23 cellular contexts compared by ENCODE assay signal in the genomic region with DNA sequence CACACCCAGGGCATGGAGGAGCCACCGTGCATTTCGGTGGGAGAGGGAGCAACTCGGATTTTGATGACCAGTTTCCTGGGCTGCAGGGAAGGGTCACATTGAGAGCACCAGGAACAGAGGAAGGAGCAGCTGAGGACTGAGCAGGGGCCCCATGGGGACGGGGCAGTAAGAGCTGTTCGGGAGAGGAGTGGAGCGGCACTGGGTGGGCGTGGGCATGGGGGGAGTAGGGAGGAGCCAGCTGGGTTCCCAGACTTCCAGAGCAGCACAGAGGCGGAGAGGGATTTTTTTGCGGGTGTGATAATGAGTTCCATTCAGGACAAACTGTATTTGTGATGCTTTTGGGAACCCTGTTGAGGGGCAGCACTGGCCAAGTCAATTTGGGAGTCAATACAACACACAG.
"Had no signal": no experiment of that assay in that cellular context is flagged by ENCODE, and none has a peak within 500 bp of the region (broad histone marks: within the 10 kb centered on the region; RNA-seq: fewer than 3 reads in every experiment).

No MANE protein-coding gene starts in this region.

- H3K27ac Mint-ChIP-seq: activated CD8-positive, alpha-beta memory T cell treated with anti-CD3 and anti-CD28 coated beads, Interleukin-2, amount 10 ng/mL, durations not matched to agents 7 days and 5 days; activated naive CD4-positive, alpha-beta T cell treated with anti-CD3 and anti-CD28 coated beads, Interleukin-2, amount 50 U/mL, for 24 hours; activated T-cell treated with anti-CD3 and anti-CD28 coated beads, Interleukin-2, amount 50 U/mL, for 24 hours; activated T-helper 1 cell treated with anti-CD3 and anti-CD28 coated beads, Interleukin-12 subunit alpha, Interleukin-12 subunit beta, Interleukin-2, Interleukin-4 antibody, amounts not matched to agents 30 ng/mL and 10 ng/mL and 1 ng/mL, durations not matched to agents 14 hours and 24 hours and 36 hours had no signal

- DNase-seq: activated CD4-positive, alpha-beta T cell treated with anti-CD3 and anti-CD28 coated beads for 48 hours; activated CD4-positive, alpha-beta T cell treated with anti-CD3 and anti-CD28 coated beads, Interleukin-2, amount 50 U/mL, for 4 hours; activated CD4-positive, CD25-positive, alpha-beta regulatory T cell treated with anti-CD3 and anti-CD28 coated beads, Interleukin-2, amount 50 U/mL, for 72 hours; activated CD8-positive, alpha-beta memory T cell treated with anti-CD3 and anti-CD28 coated beads, Interleukin-2, amount 10 ng/mL, durations not matched to agents 7 days and 5 days; activated effector memory CD4-positive, alpha-beta T cell treated with Interleukin-2 at 50 U/mL for 16 hours; activated naive CD4-positive, alpha-beta T cell; activated T-cell treated with anti-CD3 and anti-CD28 coated beads, Interleukin-2, amount 50 U/mL, for 24 hours; aorta; NCI-H1092; NCI-H1436 treated with DMSO at 0.1 percent for 48 hours; NCI-H187 treated with DMSO at 0.1 percent for 48 hours; NCI-H2081 treated with DMSO at 0.1 percent for 48 hours; NCI-H226; NCI-H526; NCI-H774; NK-92 treated with Interleukin-12 subunit alpha and Interleukin-12 subunit beta, amount 100 ng/mL, for 24 hours; Peyer's patch; SHP77; SW 1271 had no signal

- H3K36me3 Mint-ChIP-seq: activated CD8-positive, alpha-beta memory T cell treated with anti-CD3 and anti-CD28 coated beads, Interleukin-2, amount 10 ng/mL, durations not matched to agents 7 days and 5 days had no signal

- H3K4me1 Mint-ChIP-seq: activated CD8-positive, alpha-beta memory T cell treated with anti-CD3 and anti-CD28 coated beads, Interleukin-2, amount 10 ng/mL, durations not matched to agents 7 days and 5 days; activated naive CD4-positive, alpha-beta T cell treated with anti-CD3 and anti-CD28 coated beads, Interleukin-2, amount 50 U/mL, for 24 hours; central memory CD8-positive, alpha-beta T cell had no signal

- FAIRE-seq: bronchial epithelial cell had no signal

- H3K4me3 Mint-ChIP-seq: activated CD8-positive, alpha-beta memory T cell treated with anti-CD3 and anti-CD28 coated beads, Interleukin-2, amount 10 ng/mL, durations not matched to agents 7 days and 5 days; activated naive CD4-positive, alpha-beta T cell treated with anti-CD3 and anti-CD28 coated beads, Interleukin-2, amount 50 U/mL, for 24 hours; activated T-cell treated with anti-CD3 and anti-CD28 coated beads, Interleukin-2, amount 50 U/mL, for 24 hours; activated T-helper 1 cell treated with anti-CD3 and anti-CD28 coated beads, Interleukin-12 subunit alpha, Interleukin-12 subunit beta, Interleukin-2, Interleukin-4 antibody, amounts not matched to agents 30 ng/mL and 10 ng/mL and 1 ng/mL, durations not matched to agents 14 hours and 24 hours and 36 hours; central memory CD8-positive, alpha-beta T cell had no signal

- H3K9me3 Mint-ChIP-seq: activated naive CD4-positive, alpha-beta T cell treated with anti-CD3 and anti-CD28 coated beads, Interleukin-2, amount 50 U/mL, for 24 hours; activated T-cell treated with anti-CD3 and anti-CD28 coated beads, Interleukin-2, amount 50 U/mL, for 24 hours; activated T-helper 1 cell treated with anti-CD3 and anti-CD28 coated beads, Interleukin-12 subunit alpha, Interleukin-12 subunit beta, Interleukin-2, Interleukin-4 antibody, amounts not matched to agents 30 ng/mL and 10 ng/mL and 1 ng/mL, durations not matched to agents 14 hours and 24 hours and 36 hours; central memory CD8-positive, alpha-beta T cell had no signal

- H3K27me3 Mint-ChIP-seq: activated CD8-positive, alpha-beta memory T cell treated with anti-CD3 and anti-CD28 coated beads, Interleukin-2, amount 10 ng/mL, durations not matched to agents 7 days and 5 days; activated naive CD4-positive, alpha-beta T cell treated with anti-CD3 and anti-CD28 coated beads, Interleukin-2, amount 50 U/mL, for 24 hours; activated T-cell treated with anti-CD3 and anti-CD28 coated beads, Interleukin-2, amount 50 U/mL, for 24 hours; central memory CD8-positive, alpha-beta T cell had no signal
